Comparison of ENCODE assay signal across 9 cellular contexts in the genomic region with DNA sequence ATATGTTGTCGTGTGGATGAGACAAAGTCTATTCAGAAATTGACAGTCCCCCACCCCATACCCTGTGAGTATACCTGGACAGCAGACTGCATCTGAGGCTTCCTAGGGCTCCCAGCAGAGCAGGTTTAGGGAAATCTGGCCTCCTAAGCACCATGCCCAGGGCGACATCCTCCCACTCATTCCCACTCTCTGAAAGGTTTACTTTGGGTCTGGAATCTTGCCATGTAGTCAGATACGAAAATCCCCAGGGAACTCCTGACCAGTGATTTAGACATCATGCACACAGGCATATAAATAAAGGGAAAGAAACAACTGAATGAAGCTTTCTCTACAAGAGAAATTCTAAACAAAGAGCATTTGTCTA. TPM values are rescaled to one million over a fixed set of nuclear protein-coding genes. Genes with fewer than 3 reads are reported as not detected.
DNase-seq lines count a peak whose midpoint lies in the region; ATAC-seq and TF ChIP-seq lines count a peak whose summit lies in the region.
"Had no signal": no experiment of that assay in that cellular context is flagged by ENCODE, and none has a peak within 500 bp of the region (broad histone marks: within the 10 kb centered on the region; RNA-seq: fewer than 3 reads in every experiment).

No MANE protein-coding gene starts in this region.

- no peaks in the 10 kb centered on the region for H3K36me3 ChIP-seq in body of pancreas (replicated peaks in 1 of 2; ENCODE audit: insufficient read depth in 1 of 2, low read depth in 2 of 2)
- no peaks in the 10 kb centered on the region for H3K36me3 ChIP-seq in ovary

- DNase-seq in A172 (ENCODE audit: low spot score) = peak; percentile 57
- peak; percentile 56 for DNase-seq in NCI-H128 (lab: John Stamatoyannopoulos, UW; ENCODE audit: unreplicated experiment)
- DNase-seq in body of pancreas = no peak
- no peak for DNase-seq in left lobe of liver (ENCODE audit: low spot score)
- DNase-seq in activated T-cell treated with anti-CD3 and anti-CD28 coated beads, Interleukin-2, amount 50 U/mL, for 4 hours = no peak
- DNase-seq in activated T-helper 2 cell treated with anti-CD3 and anti-CD28 coated beads, Interferon-gamma antibody, Interleukin-2, Interleukin-4, amounts not matched to agents 10 μg/mL and 5 μg/mL and 100 μg/mL, durations not matched to agents 14 hours and 24 hours and 36 hours (ENCODE audit: low spot score) = no peak
- DNase-seq in ovary = no peak

- H3K4me3 ChIP-seq in body of pancreas = no peak overlapping the region
- H3K4me3 ChIP-seq in ovary = no peak overlapping the region

- no peaks in the 10 kb centered on the region for H3K4me1 Mint-ChIP-seq in activated T-cell treated with anti-CD3 and anti-CD28 coated beads, Interleukin-2, amount 50 U/mL, for 4 hours (ENCODE audit: low read depth)
- H3K4me1 Mint-ChIP-seq in activated T-helper 2 cell treated with anti-CD3 and anti-CD28 coated beads, Interferon-gamma antibody, Interleukin-2, Interleukin-4, amounts not matched to agents 10 μg/mL and 5 μg/mL and 100 μg/mL, durations not matched to agents 14 hours and 24 hours and 36 hours (ENCODE audit: low read depth) = no peaks in the 10 kb centered on the region
- H3K4me1 Mint-ChIP-seq: activated naive CD8-positive, alpha-beta T cell treated with anti-CD3 and anti-CD28 coated beads, Interleukin-2, amount 10 ng/mL, durations not matched to agents 7 days and 5 days had no signal

- H3K9me3 Mint-ChIP-seq in activated T-cell treated with anti-CD3 and anti-CD28 coated beads, Interleukin-2, amount 50 U/mL, for 4 hours = no peaks in the 10 kb centered on the region
- H3K9me3 Mint-ChIP-seq in activated T-helper 2 cell treated with anti-CD3 and anti-CD28 coated beads, Interferon-gamma antibody, Interleukin-2, Interleukin-4, amounts not matched to agents 10 μg/mL and 5 μg/mL and 100 μg/mL, durations not matched to agents 14 hours and 24 hours and 36 hours = no peaks in the 10 kb centered on the region
- H3K9me3 Mint-ChIP-seq: activated naive CD8-positive, alpha-beta T cell treated with anti-CD3 and anti-CD28 coated beads, Interleukin-2, amount 10 ng/mL, durations not matched to agents 7 days and 5 days had no signal

- intact Hi-C loops in body of pancreas (cut with DNase I) = no loop called here
- intact Hi-C loops in activated T-helper 2 cell treated with anti-CD3 and anti-CD28 coated beads, Interferon-gamma antibody, Interleukin-2, Interleukin-4, amounts not matched to agents 10 μg/mL and 5 μg/mL and 100 μg/mL, durations not matched to agents 14 hours and 24 hours and 36 hours (cut with micrococcal nuclease) = loop anchor here (10.0 kb wide), 1 partner anchor 498 kb away; no protein-coding TSS in a partner anchor
- intact Hi-C loops in ovary (cut with DNase I) = no loop called here

- no peaks in the 10 kb centered on the region for H3K9me3 ChIP-seq in body of pancreas
- H3K9me3 ChIP-seq in ovary = no peaks in the 10 kb centered on the region

- ATAC-seq in body of pancreas = peak; percentile 33
- ATAC-seq in left lobe of liver = peak; percentile 60
- no peak for ATAC-seq in activated CD4-positive, CD25-positive, alpha-beta regulatory T cell treated with anti-CD3 and anti-CD28 coated beads, Interleukin-2, amount 50 U/mL, for 24 hours
- no peak for ATAC-seq in activated T-cell treated with anti-CD3 and anti-CD28 coated beads, Interleukin-2, amount 50 U/mL, for 4 hours

- TF ChIP-seq EP300 in ovary (IDR thresholded peaks at IDR 0.05) = no peak

- 4 to 9% methylated on average over 3 of the region's 3 CpGs for WGBS in body of pancreas, 2 donors
- 14 to 19% (median 16%) methylated on average over 3 of the region's 3 CpGs for WGBS in ovary, 3 donors

- TF ChIP-seq CTCF in body of pancreas (IDR thresholded peaks at IDR 0.05) (no peak), ovary (IDR thresholded peaks at IDR 0.05) (no peak)

- no peak overlapping the region for H3K27ac Mint-ChIP-seq in activated T-helper 2 cell treated with anti-CD3 and anti-CD28 coated beads, Interferon-gamma antibody, Interleukin-2, Interleukin-4, amounts not matched to agents 10 μg/mL and 5 μg/mL and 100 μg/mL, durations not matched to agents 14 hours and 24 hours and 36 hours
- H3K27ac Mint-ChIP-seq: activated naive CD8-positive, alpha-beta T cell treated with anti-CD3 and anti-CD28 coated beads, Interleukin-2, amount 10 ng/mL, durations not matched to agents 7 days and 5 days had no signal

- H3K4me1 ChIP-seq in body of pancreas = peaks cover 12% of the 10 kb centered on the region
- no peaks in the 10 kb centered on the region for H3K4me1 ChIP-seq in ovary (ENCODE audit: insufficient read depth)

- peaks cover 46% of the 10 kb centered on the region for H3K27me3 Mint-ChIP-seq in activated T-cell treated with anti-CD3 and anti-CD28 coated beads, Interleukin-2, amount 50 U/mL, for 4 hours (ENCODE audit: low read depth)
- peaks cover 31% of the 10 kb centered on the region for H3K27me3 Mint-ChIP-seq in activated T-helper 2 cell treated with anti-CD3 and anti-CD28 coated beads, Interferon-gamma antibody, Interleukin-2, Interleukin-4, amounts not matched to agents 10 μg/mL and 5 μg/mL and 100 μg/mL, durations not matched to agents 14 hours and 24 hours and 36 hours (ENCODE audit: low read depth)

- no peaks in the 10 kb centered on the region for H3K36me3 Mint-ChIP-seq in activated T-cell treated with anti-CD3 and anti-CD28 coated beads, Interleukin-2, amount 50 U/mL, for 4 hours (ENCODE audit: insufficient read depth)
- no peaks in the 10 kb centered on the region for H3K36me3 Mint-ChIP-seq in activated T-helper 2 cell treated with anti-CD3 and anti-CD28 coated beads, Interferon-gamma antibody, Interleukin-2, Interleukin-4, amounts not matched to agents 10 μg/mL and 5 μg/mL and 100 μg/mL, durations not matched to agents 14 hours and 24 hours and 36 hours (ENCODE audit: low read depth)
- H3K36me3 Mint-ChIP-seq: activated naive CD8-positive, alpha-beta T cell treated with anti-CD3 and anti-CD28 coated beads, Interleukin-2, amount 10 ng/mL, durations not matched to agents 7 days and 5 days had no signal

- peak overlapping the region in 3 of 4 donors; percentile 14 to 74 (median 30) for H3K27ac ChIP-seq in body of pancreas
- H3K27ac ChIP-seq in ovary = no peak overlapping the region

- TF ChIP-seq POLR2A in body of pancreas (IDR thresholded peaks at IDR 0.05) = peak in 1 of 3 donors; percentile 3
- TF ChIP-seq POLR2A in ovary (IDR thresholded peaks at IDR 0.05) = no peak

- H3K27me3 ChIP-seq in body of pancreas (no peaks in the 10 kb centered on the region), ovary (no peaks in the 10 kb centered on the region)

- H3K4me3 Mint-ChIP-seq in activated T-cell treated with anti-CD3 and anti-CD28 coated beads, Interleukin-2, amount 50 U/mL, for 4 hours = no peak overlapping the region
- no peak overlapping the region for H3K4me3 Mint-ChIP-seq in activated T-helper 2 cell treated with anti-CD3 and anti-CD28 coated beads, Interferon-gamma antibody, Interleukin-2, Interleukin-4, amounts not matched to agents 10 μg/mL and 5 μg/mL and 100 μg/mL, durations not matched to agents 14 hours and 24 hours and 36 hours (ENCODE audit: low read depth)
- H3K4me3 Mint-ChIP-seq: activated naive CD8-positive, alpha-beta T cell treated with anti-CD3 and anti-CD28 coated beads, Interleukin-2, amount 10 ng/mL, durations not matched to agents 7 days and 5 days had no signal

RNA-seq across cellular contexts. Expression of a gene that starts 0.7 kb away (rescaled TPM):
- total RNA-seq in A172 (2014; rRNA removed; shearing (Covaris generic)) = 0.60 and 0.72 TPM in 2 replicates
- total RNA-seq in body of pancreas = 1 to 10 TPM; 1.6 to 4.6 TPM
- total RNA-seq in left lobe of liver = 0.48 TPM
- not detected for total RNA-seq in activated T-cell treated with anti-CD3 and anti-CD28 coated beads, Interleukin-2, amount 50 U/mL, for 4 hours
- not detected in 2 replicates for total RNA-seq in activated T-helper 2 cell treated with anti-CD3 and anti-CD28 coated beads, Interferon-gamma antibody, Interleukin-2, Interleukin-4, amounts not matched to agents 10 μg/mL and 5 μg/mL and 100 μg/mL, durations not matched to agents 14 hours and 24 hours and 36 hours
- total RNA-seq in ovary = 10 to 100 TPM in 1 of 7 donors, 1 to 10 TPM in 4, under 1 TPM in 2; 0.60 to 21.6 (median 1.4) TPM
- polyA plus RNA-seq in ovary = 1 to 10 TPM in 1 of 2 donors, under 1 TPM in 1; 0.17 to 2.0 TPM
- total RNA-seq: activated naive CD8-positive, alpha-beta T cell treated with anti-CD3 and anti-CD28 coated beads, Interleukin-2, amount 10 ng/mL, durations not matched to agents 7 days and 5 days had no signal

RNA-seq across cellular contexts. Expression of a gene that starts 35.5 kb away (rescaled TPM):
- total RNA-seq in A172 (2014; rRNA removed; shearing (Covaris generic)) = 38.7 and 55.3 TPM in 2 replicates
- total RNA-seq in body of pancreas (10 to 100 TPM in 1 of 2 donors, 1 to 10 TPM in 1; 1.3 to 10.4 TPM), left lobe of liver (0.81 TPM), ovary (1 to 10 TPM in 5 of 7 donors, under 1 TPM in 2; 0.48 to 5.0 (median 1.8) TPM)
- under 1 TPM in 1 of 3 donors, not detected in 2; 0.11 TPM for total RNA-seq in activated T-cell treated with anti-CD3 and anti-CD28 coated beads, Interleukin-2, amount 50 U/mL, for 4 hours
- not detected in 2 replicates for total RNA-seq in activated T-helper 2 cell treated with anti-CD3 and anti-CD28 coated beads, Interferon-gamma antibody, Interleukin-2, Interleukin-4, amounts not matched to agents 10 μg/mL and 5 μg/mL and 100 μg/mL, durations not matched to agents 14 hours and 24 hours and 36 hours
- polyA plus RNA-seq in ovary = 1 to 10 TPM in 1 of 2 donors, under 1 TPM in 1; 0.45 to 9.3 TPM
- total RNA-seq: activated naive CD8-positive, alpha-beta T cell treated with anti-CD3 and anti-CD28 coated beads, Interleukin-2, amount 10 ng/mL, durations not matched to agents 7 days and 5 days had no signal

Comparison
In these comparisons a context has a peak if more than half of its experiments do, and no peak if none do; other contexts are left out.
1. DNase-seq: peak in A172 (single experiment) and NCI-H128 (single experiment); none in body of pancreas (0 of 4), left lobe of liver (single experiment), activated T-cell treated with anti-CD3 and anti-CD28 coated beads, Interleukin-2, amount 50 U/mL, for 4 hours (single experiment), activated T-helper 2 cell treated with anti-CD3 and anti-CD28 coated beads, Interferon-gamma antibody, Interleukin-2, Interleukin-4, amounts not matched to agents 10 μg/mL and 5 μg/mL and 100 μg/mL, durations not matched to agents 14 hours and 24 hours and 36 hours (single experiment) and ovary (0 of 5).
2. ATAC-seq: peak in body of pancreas (single experiment) and left lobe of liver (single experiment); none in activated CD4-positive, CD25-positive, alpha-beta regulatory T cell treated with anti-CD3 and anti-CD28 coated beads, Interleukin-2, amount 50 U/mL, for 24 hours (0 of 2) and activated T-cell treated with anti-CD3 and anti-CD28 coated beads, Interleukin-2, amount 50 U/mL, for 4 hours (0 of 2).
3. H3K27ac ChIP-seq: peak in body of pancreas (3 of 4); none in ovary (0 of 2).